ENCODE assay signal across 17 cellular contexts in genomic region chr7:141114141-141114664, GRCh38. TPM values are rescaled to one million over a fixed set of nuclear protein-coding genes. Genes with fewer than 3 reads are reported as not detected.
A peak's percentile ranks its signal among the peaks of the same experiment; 100 is the strongest.
DNase-seq lines count a peak whose midpoint lies in the region; ATAC-seq and TF ChIP-seq lines count a peak whose summit lies in the region.
"Had no signal": no experiment of that assay in that cellular context is flagged by ENCODE, and none has a peak within 500 bp of the region (broad histone marks: within the 10 kb centered on the region; RNA-seq: fewer than 3 reads in every experiment).

No MANE protein-coding gene starts in this region.

- no peak overlapping the region for H3K4me3 ChIP-seq in HEK293 (ENCODE audit: low read depth, low read length)

- H3K27ac Mint-ChIP-seq in natural killer cell treated with Interleukin-12 subunit alpha and Interleukin-12 subunit beta and Interleukin-15 and Interleukin-18, amount 100 ng/mL, for 72 hours, result peak overlapping the region in 1 of 2 donors; percentile 26
- H3K27ac Mint-ChIP-seq in natural killer cell, result no peak overlapping the region
- H3K27ac Mint-ChIP-seq: CD4-positive, alpha-beta T cell had no signal

- intact Hi-C loops in natural killer cell (cut with micrococcal nuclease), result no loop called here

- peaks cover 11 to 25% of the 10 kb centered on the region in 2 donors for H3K27me3 Mint-ChIP-seq in natural killer cell treated with Interleukin-12 subunit alpha and Interleukin-12 subunit beta and Interleukin-15 and Interleukin-18, amount 100 ng/mL, for 72 hours
- peaks cover 3 to 23% of the 10 kb centered on the region in 2 donors for H3K27me3 Mint-ChIP-seq in natural killer cell (ENCODE audit: low read depth in 2 of 2)

- POLR2A ChIA-PET in HEK293 (lab: Yijun Ruan, JAX), result no interaction called here

- H3K4me1 ChIP-seq in HEK293 (ENCODE audit: control insufficient read depth, insufficient read depth, low read length), result no peaks in the 10 kb centered on the region

- no peaks in the 10 kb centered on the region for H3K9me3 ChIP-seq in HEK293 (ENCODE audit: control insufficient read depth, insufficient read depth, low read depth, low read length)
- H3K9me3 ChIP-seq: BE2C had no signal

- no peaks in the 10 kb centered on the region for H3K36me3 Mint-ChIP-seq in natural killer cell treated with Interleukin-12 subunit alpha and Interleukin-12 subunit beta and Interleukin-15 and Interleukin-18, amount 100 ng/mL, for 72 hours
- no peaks in the 10 kb centered on the region for H3K36me3 Mint-ChIP-seq in natural killer cell
- H3K36me3 Mint-ChIP-seq: IgD-negative memory B cell had no signal

- no peak for TF ChIP-seq CTCF in natural killer cell (IDR thresholded peaks at IDR 0.05)
- TF ChIP-seq CTCF in HEK293 (tag by site-specific recombination; IDR thresholded peaks at IDR 0.05), result no peak

- H3K4me1 Mint-ChIP-seq in natural killer cell treated with Interleukin-12 subunit alpha and Interleukin-12 subunit beta and Interleukin-15 and Interleukin-18, amount 100 ng/mL, for 72 hours (ENCODE audit: low read depth in 2 of 2), result peaks cover 0 to 3% of the 10 kb centered on the region in 2 donors
- H3K4me1 Mint-ChIP-seq in natural killer cell, result no peaks in the 10 kb centered on the region
- H3K4me1 Mint-ChIP-seq: IgD-negative memory B cell had no signal

- DNase-seq in NCI-H2196 (lab: John Stamatoyannopoulos, UW; ENCODE audit: unreplicated experiment), result peak; percentile 17
- no peak for DNase-seq in NCI-H2196 treated with DMSO at 0.1 percent for 48 hours (lab: John Stamatoyannopoulos, UW; ENCODE audit: unreplicated experiment)
- no peak for DNase-seq in natural killer cell treated with Interleukin-12 subunit alpha and Interleukin-12 subunit beta and Interleukin-15 and Interleukin-18, amount 100 ng/mL, for 72 hours (ENCODE audit: low spot score)
- DNase-seq in natural killer cell, result no peak
- DNase-seq in CD1c-positive myeloid dendritic cell (ENCODE audit: extremely low spot score), result no peak
- no peak for DNase-seq in pons (ENCODE audit: low spot score)
- DNase-seq: ACHN; BE2C; C1 segment of cervical spinal cord; CD4-positive, alpha-beta T cell; DMS153; DND-41; EL; H9 had no signal

- H3K36me3 ChIP-seq in HEK293 (ENCODE audit: control insufficient read depth in 2 of 2, insufficient read depth in 1 of 2, low read length in 2 of 2), result no peaks in the 10 kb centered on the region
- H3K36me3 ChIP-seq: BE2C had no signal

- ATAC-seq in natural killer cell treated with Interleukin-12 subunit alpha and Interleukin-12 subunit beta and Interleukin-15 and Interleukin-18, amount 100 ng/mL, for 72 hours, result peak; percentile 36 to 43
- no peak for ATAC-seq in natural killer cell
- ATAC-seq: HepG2 had no signal

- no peak overlapping the region for H3K4me3 Mint-ChIP-seq in natural killer cell treated with Interleukin-12 subunit alpha and Interleukin-12 subunit beta and Interleukin-15 and Interleukin-18, amount 100 ng/mL, for 72 hours
- no peak overlapping the region for H3K4me3 Mint-ChIP-seq in natural killer cell
- H3K4me3 Mint-ChIP-seq: CD4-positive, alpha-beta T cell; H9; IgD-negative memory B cell had no signal

- peaks cover 3% of the 10 kb centered on the region for H3K9me3 Mint-ChIP-seq in natural killer cell treated with Interleukin-12 subunit alpha and Interleukin-12 subunit beta and Interleukin-15 and Interleukin-18, amount 100 ng/mL, for 72 hours
- no peaks in the 10 kb centered on the region for H3K9me3 Mint-ChIP-seq in natural killer cell
- H3K9me3 Mint-ChIP-seq: CD4-positive, alpha-beta T cell had no signal

- H3K27ac ChIP-seq in HEK293 (ENCODE audit: extremely low read depth, low read depth, low read length), result no peak overlapping the region

- CTCF ChIA-PET in HEK293 (lab: Yijun Ruan, JAX), result no interaction called here

TF ChIP-seq in HEK293, 187 proteins besides CTCF, POLR2A, EP300 and RAD21:
- TF ChIP-seq ZSCAN23 (tag by site-specific recombination; IDR thresholded peaks at IDR 0.05), result no peak
- peak; percentile 54; the same call in 1 of the 2 replicates for TF ChIP-seq SCRT1 (tag by site-specific recombination; IDR thresholded peaks at IDR 0.05; ENCODE audit: borderline replicate concordance)
- peak; percentile 66 for TF ChIP-seq SCRT2 (tag by site-specific recombination; IDR thresholded peaks at IDR 0.05)

RNA-seq across cellular contexts. Expression of gene TMEM178B, which starts 40.3 kb away (rescaled TPM):
- total RNA-seq in natural killer cell treated with Interleukin-12 subunit alpha and Interleukin-12 subunit beta and Interleukin-15 and Interleukin-18, amount 100 ng/mL, for 72 hours, result 1 to 10 TPM; 8.2 to 9.0 TPM
- total RNA-seq in natural killer cell, result not detected
- total RNA-seq: CD4-positive, alpha-beta T cell had no signal

Comparison
In these comparisons a context has a peak if more than half of its experiments do, and no peak if none do; other contexts are left out.
1. ATAC-seq: peak in natural killer cell treated with Interleukin-12 subunit alpha and Interleukin-12 subunit beta and Interleukin-15 and Interleukin-18, amount 100 ng/mL, for 72 hours (2 of 2); none in natural killer cell (0 of 3).
2. RNA of gene TMEM178B, which starts 40.3 kb away (total RNA-seq): 8.2 to 9.0 TPM in natural killer cell treated with Interleukin-12 subunit alpha and Interleukin-12 subunit beta and Interleukin-15 and Interleukin-18, amount 100 ng/mL, for 72 hours; not detected in natural killer cell; every median in the first group is over 4 times any median in the second.